10 cellular contexts compared by ENCODE assay signal in genomic region chr10:7475046-7475860, GRCh38.
DNase-seq lines count a peak whose midpoint lies in the region; ATAC-seq and TF ChIP-seq lines count a peak whose summit lies in the region.
"Had no signal": no experiment of that assay in that cellular context is flagged by ENCODE, and none has a peak within 500 bp of the region (broad histone marks: within the 10 kb centered on the region; RNA-seq: fewer than 3 reads in every experiment).

No MANE protein-coding gene starts in this region.

- POLR2A ChIA-PET in activated CD4-positive, alpha-beta memory T cell treated with anti-CD3 and anti-CD28 coated beads, Interleukin-2, amount 10 ng/mL, durations not matched to agents 7 days and 5 days (lab: Charles Lee), result no interaction called here

- peak overlapping the region; percentile 67 for H3K4me3 Mint-ChIP-seq in glutamatergic neuron (ENCODE audit: unreplicated experiment)
- no peak overlapping the region for H3K4me3 Mint-ChIP-seq in activated CD4-positive, alpha-beta memory T cell treated with anti-CD3 and anti-CD28 coated beads, Interleukin-2, amount 10 ng/mL, durations not matched to agents 7 days and 5 days

- TF ChIP-seq CTCF in glutamatergic neuron (IDR thresholded peaks at IDR 0.05; ENCODE audit: partially characterized antibody, unreplicated experiment) (no peak), ovary (IDR thresholded peaks at IDR 0.05) (no peak)

- peak; percentile 65 for DNase-seq in NCI-H748 (lab: John Stamatoyannopoulos, UW; ENCODE audit: unreplicated experiment)
- DNase-seq in glutamatergic neuron, result peak; percentile 63
- peak; percentile 62 to 78 (median 69) for DNase-seq in ovary
- no peak for DNase-seq in activated CD4-positive, alpha-beta memory T cell treated with anti-CD3 and anti-CD28 coated beads, Interleukin-2, amount 10 ng/mL, durations not matched to agents 7 days and 5 days
- DNase-seq in T-helper 2 cell, result no peak
- DNase-seq in activated T-cell treated with anti-CD3 and anti-CD28 coated beads, Interleukin-2, amount 50 U/mL, for 1 hour, result no peak
- DNase-seq: KG1, trophoblast cell had no signal

- no peaks in the 10 kb centered on the region for H3K36me3 Mint-ChIP-seq in glutamatergic neuron (ENCODE audit: unreplicated experiment)
- H3K36me3 Mint-ChIP-seq in activated CD4-positive, alpha-beta memory T cell treated with anti-CD3 and anti-CD28 coated beads, Interleukin-2, amount 10 ng/mL, durations not matched to agents 7 days and 5 days (ENCODE audit: low read depth), result peaks cover 3% of the 10 kb centered on the region

- H3K27ac ChIP-seq in ovary, result peak overlapping the region; percentile 22 to 63

- 8 to 19% (median 12%) methylated on average over 23 of the region's 23 CpGs for WGBS in ovary, 3 donors

- H3K36me3 ChIP-seq in ES-I3 (ENCODE audit: insufficient read depth, low read length) (no peaks in the 10 kb centered on the region), ovary (no peaks in the 10 kb centered on the region)

- no peak for ATAC-seq in HG02840 (IDR thresholded peaks at IDR 0.05; ENCODE audit: low FRiP score, unreplicated experiment)

- peak overlapping the region; percentile 82 for H3K27ac Mint-ChIP-seq in glutamatergic neuron (ENCODE audit: unreplicated experiment)
- no peak overlapping the region for H3K27ac Mint-ChIP-seq in activated CD4-positive, alpha-beta memory T cell treated with anti-CD3 and anti-CD28 coated beads, Interleukin-2, amount 10 ng/mL, durations not matched to agents 7 days and 5 days

- peaks cover 5% of the 10 kb centered on the region for H3K27me3 Mint-ChIP-seq in glutamatergic neuron (ENCODE audit: unreplicated experiment)
- H3K27me3 Mint-ChIP-seq in activated CD4-positive, alpha-beta memory T cell treated with anti-CD3 and anti-CD28 coated beads, Interleukin-2, amount 10 ng/mL, durations not matched to agents 7 days and 5 days, result peaks cover 8% of the 10 kb centered on the region

- no peak overlapping the region for H3K4me3 ChIP-seq in ovary

- H3K9me3 ChIP-seq in ES-I3 (ENCODE audit: control insufficient read depth, insufficient read depth, low read length) (no peaks in the 10 kb centered on the region; the same call in 1 of the 2 replicates), ovary (no peaks in the 10 kb centered on the region)

- peaks cover 20% of the 10 kb centered on the region for H3K4me1 Mint-ChIP-seq in glutamatergic neuron (ENCODE audit: low read depth, unreplicated experiment)
- peaks cover 39% of the 10 kb centered on the region for H3K4me1 Mint-ChIP-seq in activated CD4-positive, alpha-beta memory T cell treated with anti-CD3 and anti-CD28 coated beads, Interleukin-2, amount 10 ng/mL, durations not matched to agents 7 days and 5 days

- peaks cover 7% of the 10 kb centered on the region; the same call in 1 of the 2 replicates for H3K4me1 ChIP-seq in ES-I3 (ENCODE audit: insufficient read depth, low read length)
- peaks cover 1% of the 10 kb centered on the region for H3K4me1 ChIP-seq in ovary (ENCODE audit: insufficient read depth)

- H3K9me3 Mint-ChIP-seq in glutamatergic neuron (ENCODE audit: unreplicated experiment), result peaks cover 5% of the 10 kb centered on the region
- no peaks in the 10 kb centered on the region for H3K9me3 Mint-ChIP-seq in activated CD4-positive, alpha-beta memory T cell treated with anti-CD3 and anti-CD28 coated beads, Interleukin-2, amount 10 ng/mL, durations not matched to agents 7 days and 5 days

- CTCF ChIA-PET in activated CD4-positive, alpha-beta memory T cell treated with anti-CD3 and anti-CD28 coated beads, Interleukin-2, amount 10 ng/mL, durations not matched to agents 7 days and 5 days (lab: Charles Lee), result no interaction called here

- intact Hi-C loops in ovary (cut with DNase I), result no loop called here

- no peak for TF ChIP-seq EP300 in ovary (IDR thresholded peaks at IDR 0.05)

- no peak for TF ChIP-seq POLR2A in ovary (IDR thresholded peaks at IDR 0.05)

- no peaks in the 10 kb centered on the region for H3K27me3 ChIP-seq in ovary

- 0 out of 2 replicates have a peak overlapping the region, but pooled peaks have one; percentile 12 for H3K9ac ChIP-seq in ES-I3 (ENCODE audit: low read depth, low read length)

Comparison
In these comparisons a context has a peak if more than half of its experiments do, and no peak if none do; other contexts are left out.
1. DNase-seq: peak in NCI-H748 (single experiment), glutamatergic neuron (single experiment) and ovary (5 of 5); none in activated CD4-positive, alpha-beta memory T cell treated with anti-CD3 and anti-CD28 coated beads, Interleukin-2, amount 10 ng/mL, durations not matched to agents 7 days and 5 days (single experiment), T-helper 2 cell (0 of 5) and activated T-cell treated with anti-CD3 and anti-CD28 coated beads, Interleukin-2, amount 50 U/mL, for 1 hour (single experiment).